28 cellular contexts compared by ENCODE assay signal in the genomic region with DNA sequence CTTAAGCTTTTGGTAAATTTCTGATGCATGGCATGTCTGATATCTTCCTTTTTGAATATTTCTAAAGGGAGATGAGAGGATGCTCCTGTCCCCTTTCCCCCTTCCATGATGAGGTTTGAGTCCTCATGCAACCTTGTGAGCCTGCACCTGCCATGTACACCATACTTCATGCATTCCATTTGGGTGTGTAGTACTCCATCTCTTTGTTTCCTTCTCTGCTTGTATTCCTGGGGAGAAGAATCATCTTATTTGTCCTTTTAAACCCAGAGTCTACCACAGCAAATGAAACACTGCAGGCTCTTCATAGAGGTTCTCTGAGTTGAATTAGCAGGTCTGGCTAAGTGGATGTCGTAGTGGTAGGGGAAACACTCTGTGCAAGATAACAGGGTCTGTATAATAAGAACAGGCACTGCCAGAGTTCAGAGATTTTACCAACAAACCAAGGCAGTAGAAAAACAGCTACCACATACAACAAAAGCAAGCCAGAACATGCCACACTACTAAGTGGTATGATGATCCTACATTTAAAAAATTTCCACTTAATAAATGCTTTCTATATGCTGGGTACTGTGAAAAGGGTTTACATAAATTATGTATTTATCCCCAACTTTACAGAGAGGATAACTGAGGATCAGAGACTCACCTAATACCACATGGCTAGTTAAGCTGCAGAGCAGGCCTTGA.
"Had no signal": no experiment of that assay in that cellular context is flagged by ENCODE, and none has a peak within 500 bp of the region (broad histone marks: within the 10 kb centered on the region; RNA-seq: fewer than 3 reads in every experiment).

No MANE protein-coding gene starts in this region.

- FAIRE-seq: astrocyte had no signal

- H3K4me3 ChIP-seq: cardiac muscle cell, coronary artery, dorsolateral prefrontal cortex, gastrocnemius medialis, heart left ventricle had no signal

- H3K27me3 ChIP-seq: brain microvascular endothelial cell, gastrocnemius medialis had no signal

- DNase-seq: activated CD4-positive, alpha-beta memory T cell treated with anti-CD3 and anti-CD28 coated beads for 36 hours; activated CD4-positive, alpha-beta T cell treated with anti-CD3 and anti-CD28 coated beads for 36 hours; activated CD4-positive, alpha-beta T cell treated with anti-CD3 and anti-CD28 coated beads, Interleukin-2, amount 10 ng/mL, durations not matched to agents 24 days and 14 days; activated CD4-positive, CD25-positive, alpha-beta regulatory T cell; activated CD4-positive, CD25-positive, alpha-beta regulatory T cell treated with anti-CD3 and anti-CD28 coated beads, Interleukin-2, amount 50 U/mL, for 72 hours; activated CD8-positive, alpha-beta memory T cell treated with anti-CD3 and anti-CD28 coated beads, Interleukin-2, amount 10 ng/mL, durations not matched to agents 7 days and 5 days; activated CD8-positive, alpha-beta memory T cell treated with anti-CD3 and anti-CD28 coated beads, Interleukin-2, amount 50 U/mL, for 48 hours; activated CD8-positive, alpha-beta T cell treated with anti-CD3 and anti-CD28 coated beads, Interleukin-2, amount 10 ng/mL, durations not matched to agents 7 days and 5 days; activated gamma-delta T cell treated with Interleukin-2 at 50 U/mL for 16 hours; activated naive CD4-positive, alpha-beta T cell treated with anti-CD3 and anti-CD28 coated beads, Interleukin-2, amount 50 U/mL, for 16 hours; activated naive CD4-positive, alpha-beta T cell treated with Interleukin-2 at 50 U/mL for 16 hours; activated T-cell treated with anti-CD3 and anti-CD28 coated beads for 4 hours; activated T-cell treated with anti-CD3 and anti-CD28 coated beads, Interleukin-2, amount 50 U/mL, for 24 hours; activated T-cell treated with anti-CD3 and anti-CD28 coated beads, Interleukin-2, amount 50 U/mL, for 72 hours; amniotic stem cell; anterior cingulate cortex; brain microvascular endothelial cell; central memory CD4-positive, alpha-beta T cell; dorsolateral prefrontal cortex; effector memory CD4-positive, alpha-beta T cell; foreskin fibroblast; gastrocnemius medialis; glutamatergic neuron; heart left ventricle; T-helper 2 cell had no signal

- H3K27ac ChIP-seq: brain microvascular endothelial cell, cardiac muscle cell, coronary artery, dorsolateral prefrontal cortex, gastrocnemius medialis, heart left ventricle had no signal

- H3K9me3 ChIP-seq: gastrocnemius medialis, heart left ventricle had no signal

- H3K36me3 ChIP-seq: brain microvascular endothelial cell, cardiac muscle cell, gastrocnemius medialis, heart left ventricle had no signal

- H3K4me1 ChIP-seq: gastrocnemius medialis, heart left ventricle had no signal
